In genomic region chr2:140604096-140604495, GRCh38 we compare ENCODE assay signal across 18 cellular contexts.
DNase-seq lines count a peak whose midpoint lies in the region; ATAC-seq and TF ChIP-seq lines count a peak whose summit lies in the region.
"Had no signal": no experiment of that assay in that cellular context is flagged by ENCODE, and none has a peak within 500 bp of the region (broad histone marks: within the 10 kb centered on the region; RNA-seq: fewer than 3 reads in every experiment).

No MANE protein-coding gene starts in this region.

- H3K4me3 ChIP-seq in astrocyte of the spinal cord (ENCODE audit: low read depth, low read length) (no peak overlapping the region), fibroblast of lung (replicated peaks in 1 of 4; ENCODE audit: control extremely low read depth in 1 of 4, insufficient read depth in 1 of 4, low read depth in 3 of 4, low read length in 4 of 4) (no peak overlapping the region)
- H3K4me3 ChIP-seq: GM12878, SJCRH30 had no signal

- no peak for TF ChIP-seq CTCF in astrocyte of the spinal cord (IDR thresholded peaks at IDR 0.05; ENCODE audit: low read depth, low read length)
- TF ChIP-seq CTCF in fibroblast of lung (conservative IDR thresholded peaks at IDR 0.05 in 1 of 2, IDR thresholded peaks at IDR 0.05 in 1 of 2; ENCODE audit: low read depth in 1 of 2, low read length in 2 of 2), result no peak

- H4K20me1 ChIP-seq in fibroblast of lung (ENCODE audit: control insufficient read depth, extremely low read depth, insufficient read depth, low read length), result no peaks in the 10 kb centered on the region

- no peaks in the 10 kb centered on the region for H3K36me3 ChIP-seq in fibroblast of lung (ENCODE audit: control insufficient read depth, insufficient read depth, low read length)
- H3K36me3 ChIP-seq: SJCRH30 had no signal

- H3K9ac ChIP-seq in fibroblast of lung (ENCODE audit: insufficient read depth, low read length), result no peak overlapping the region

- DNase-seq in HT1080 (ENCODE audit: low read depth), result peak; percentile 27
- peak; percentile 17 for DNase-seq in astrocyte of the spinal cord (ENCODE audit: low read depth, low spot score)
- peak; percentile 24 to 85 for DNase-seq in fibroblast of lung (ENCODE audit: low read depth in 2 of 2)
- DNase-seq in renal cortical epithelial cell (ENCODE audit: low read depth), result peak; percentile 34
- no peak for DNase-seq in 8988T
- no peak for DNase-seq in stimulated activated naive CD8-positive, alpha-beta T cell treated with anti-CD3 and anti-CD28 coated beads, Interleukin-15, Interleukin-2, amounts not matched to agents 100 U/mL and 50 U/mL, for 24 hours
- DNase-seq: DND-41, GOT3, NCI-H187, NCI-H226, NCI-H526, OCI-M1, SJCRH30 had no signal

- ATAC-seq in GM19324 (IDR thresholded peaks at IDR 0.05; ENCODE audit: low FRiP score, unreplicated experiment), result no peak
- no peak for ATAC-seq in GM18517 (IDR thresholded peaks at IDR 0.05; ENCODE audit: unreplicated experiment)
- no peak for ATAC-seq in stimulated activated naive CD8-positive, alpha-beta T cell treated with anti-CD3 and anti-CD28 coated beads, Interleukin-15, Interleukin-2, amounts not matched to agents 100 U/mL and 50 U/mL, for 24 hours

- H3K79me2 ChIP-seq in fibroblast of lung (ENCODE audit: control insufficient read depth, insufficient read depth, low read length), result no peaks in the 10 kb centered on the region

- no peaks in the 10 kb centered on the region for H3K9me3 ChIP-seq in fibroblast of lung (ENCODE audit: control insufficient read depth, insufficient read depth, low read depth, low read length)
- H3K9me3 ChIP-seq: SJCRH30 had no signal

- in situ Hi-C loops in astrocyte of the spinal cord (cut with HindIII; ENCODE audit: low sequenced_read_pairs), result no loop called here

- no peaks in the 10 kb centered on the region for H3K27me3 ChIP-seq in fibroblast of lung (ENCODE audit: control insufficient read depth, insufficient read depth, low read length)
- H3K27me3 ChIP-seq: SJCRH30 had no signal

- H3K4me2 ChIP-seq in fibroblast of lung (ENCODE audit: extremely low read depth, insufficient read depth, low read length), result no peak overlapping the region

- H3K27ac ChIP-seq in fibroblast of lung (ENCODE audit: insufficient read depth, low read length), result no peak overlapping the region
- H3K27ac ChIP-seq: C4-2B, HL-60, SJCRH30 had no signal

- no peak overlapping the region for H2AFZ ChIP-seq in fibroblast of lung (ENCODE audit: low read length)

- no peaks in the 10 kb centered on the region for H3K4me1 ChIP-seq in fibroblast of lung (ENCODE audit: control insufficient read depth, extremely low read depth, insufficient read depth, low read length)
- H3K4me1 ChIP-seq: SJCRH30 had no signal

Comparison
In these comparisons a context has a peak if more than half of its experiments do, and no peak if none do; other contexts are left out.
1. DNase-seq: peak in HT1080 (single experiment), astrocyte of the spinal cord (single experiment), fibroblast of lung (2 of 2) and renal cortical epithelial cell (single experiment); none in 8988T (single experiment) and stimulated activated naive CD8-positive, alpha-beta T cell treated with anti-CD3 and anti-CD28 coated beads, Interleukin-15, Interleukin-2, amounts not matched to agents 100 U/mL and 50 U/mL, for 24 hours (single experiment).